ENCODE assay signal across 1 cellular context in genomic region chr17:81863123-81863675, GRCh38.
TF ChIP-seq lines count a peak whose summit lies in the region.

No MANE protein-coding gene starts in this region.

TF ChIP-seq in IMR-90, 13 proteins besides CTCF, POLR2A, EP300 and RAD21:
- TF ChIP-seq ELK1 (IDR thresholded peaks at IDR 0.05; ENCODE audit: borderline replicate concordance, low read depth, low read length) (no peak), MXI1 (IDR thresholded peaks at IDR 0.05; ENCODE audit: borderline replicate concordance, low read depth, low read length) (no peak)
